In genomic region chr15:79923068-79923514, GRCh38 we compare ENCODE assay signal across 8 cellular contexts. TPM values are rescaled to one million over a fixed set of nuclear protein-coding genes. Genes with fewer than 3 reads are reported as not detected.
DNase-seq lines count a peak whose midpoint lies in the region; ATAC-seq and TF ChIP-seq lines count a peak whose summit lies in the region.

No MANE protein-coding gene starts in this region.

- intact Hi-C loops in stomach (cut with DNase I; ENCODE audit: low total_unique reads): no loop called here

- H3K9me3 ChIP-seq in stomach: peaks cover 24 to 39% (median 33%) of the 10 kb centered on the region in 4 donors

- DNase-seq in AG20443 (ENCODE audit: low spot score) (peak; percentile 82), OCI-M1 (lab: John Stamatoyannopoulos, UW) (peak; percentile 72), fibroblast of mammary gland (ENCODE audit: low read depth) (peak; percentile 30), stomach (peak; percentile 63)
- peak; percentile 42 to 53 for DNase-seq in activated T-helper 1 cell treated with anti-CD3 and anti-CD28 coated beads, Interleukin-2, amount 50 U/mL, for 16 hours (ENCODE audit: low read depth in 1 of 2, low spot score in 1 of 2)

- no peak for TF ChIP-seq POLR2A in stomach (IDR thresholded peaks at IDR 0.05)

- WGBS in stomach, 5 donors: 0 to 1% (median 0%) methylated on average over 3 to 51 of the region's 51 CpGs

- peaks cover 7 to 23% (median 15%) of the 10 kb centered on the region in 4 donors for H3K4me1 ChIP-seq in stomach

- H3K27ac ChIP-seq in stomach: peak overlapping the region; percentile 85 to 98 (median 96)

- H3K4me3 ChIP-seq in fibroblast of mammary gland (ENCODE audit: control insufficient read depth, low read depth, low read length): peak overlapping the region; percentile 84
- H3K4me3 ChIP-seq in stomach: peak overlapping the region; percentile 68 to 88 (median 77)

- H3K9me3 Mint-ChIP-seq in nephron: peaks cover 35% of the 10 kb centered on the region

- H3K27me3 Mint-ChIP-seq in nephron (ENCODE audit: low read depth): no peaks in the 10 kb centered on the region

- peak overlapping the region; percentile 99 for H3K27ac Mint-ChIP-seq in nephron

- TF ChIP-seq CTCF in fibroblast of mammary gland (conservative IDR thresholded peaks at IDR 0.05; ENCODE audit: control insufficient read depth, insufficient read depth, low read depth, low read length): no peak
- no peak for TF ChIP-seq CTCF in nephron (IDR thresholded peaks at IDR 0.05; ENCODE audit: unreplicated experiment in 3 of 3)
- TF ChIP-seq CTCF in stomach (IDR thresholded peaks at IDR 0.05): no peak

- peak overlapping the region; percentile 94 to 98 (median 95) for H3K4me3 Mint-ChIP-seq in nephron

- H3K36me3 Mint-ChIP-seq in nephron (ENCODE audit: low read depth): peaks cover 57% of the 10 kb centered on the region

- TF ChIP-seq EP300 in stomach (IDR thresholded peaks at IDR 0.05): no peak

- H3K4me1 Mint-ChIP-seq in nephron: peaks cover 25% of the 10 kb centered on the region

- peaks cover 6 to 33% (median 26%) of the 10 kb centered on the region in 4 donors for H3K36me3 ChIP-seq in stomach

- ATAC-seq in GM19043 (IDR thresholded peaks at IDR 0.05; ENCODE audit: low read depth, unreplicated experiment) (peak; percentile 26), HG03354 (IDR thresholded peaks at IDR 0.05; ENCODE audit: poor library complexity, severe bottlenecking, unreplicated experiment) (peak; percentile 47)

- no peaks in the 10 kb centered on the region for H3K27me3 ChIP-seq in stomach

RNA-seq across cellular contexts. Expression of gene MTHFS, which starts 26.3 kb away (rescaled TPM):
- total RNA-seq in stomach: 10 to 100 TPM in 2 of 5 donors, 1 to 10 TPM in 1, not detected in 2; 5.7 to 31.0 (median 17.9) TPM
- polyA plus RNA-seq in stomach: 100 to 1,000 TPM in 1 of 3 donors, 10 to 100 TPM in 2; 65.1 to 101 (median 86.7) TPM

RNA-seq across cellular contexts. Expression of gene BCL2A1, which starts 47.9 kb away (rescaled TPM):
- 10 to 100 TPM in 1 of 5 donors, 1 to 10 TPM in 1, under 1 TPM in 1, not detected in 2; 0.87 to 12.5 (median 2.8) TPM for total RNA-seq in stomach
- polyA plus RNA-seq in stomach: 10 to 100 TPM in 1 of 3 donors, 1 to 10 TPM in 2; 3.8 to 29.4 (median 4.4) TPM

Comparison
In these comparisons a context has a peak if more than half of its experiments do, and no peak if none do; other contexts are left out.
1. Peak in every context shown above with its lines: DNase-seq, ATAC-seq, H3K4me3 ChIP-seq and H3K27ac ChIP-seq.
2. DNase-seq: peak in every context shown above with its lines; median percentile 82 in AG20443; 72 in OCI-M1; 63 in stomach; 48 in activated T-helper 1 cell treated with anti-CD3 and anti-CD28 coated beads, Interleukin-2, amount 50 U/mL, for 16 hours; 30 in fibroblast of mammary gland.